13 cellular contexts compared by ENCODE assay signal in the genomic region with DNA sequence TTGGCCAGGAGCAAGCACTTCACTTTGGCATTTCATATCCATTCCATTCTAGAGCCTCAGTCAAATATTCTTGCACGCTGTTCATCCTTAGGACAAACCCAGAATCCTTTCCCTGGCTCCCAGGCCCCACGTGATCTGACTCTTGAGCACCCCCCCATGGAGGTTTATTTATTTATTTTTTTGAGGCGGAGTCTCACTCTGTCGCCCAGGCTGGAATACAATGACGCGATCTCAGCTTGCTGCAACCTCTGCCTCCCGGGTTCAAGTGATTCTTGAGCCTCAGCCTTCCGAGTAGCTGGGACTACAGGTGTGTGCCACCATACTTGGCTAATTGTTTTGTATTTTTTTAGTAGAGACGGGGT. TPM values are rescaled to one million over a fixed set of nuclear protein-coding genes. Genes with fewer than 3 reads are reported as not detected.
DNase-seq lines count a peak whose midpoint lies in the region; ATAC-seq lines count a peak whose summit lies in the region.
"Had no signal": no experiment of that assay in that cellular context is flagged by ENCODE, and none has a peak within 500 bp of the region (broad histone marks: within the 10 kb centered on the region; RNA-seq: fewer than 3 reads in every experiment).

No MANE protein-coding gene starts in this region.

- H3K9me3 Mint-ChIP-seq in stimulated activated naive CD8-positive, alpha-beta T cell treated with anti-CD3 and anti-CD28 coated beads, Interleukin-15, Interleukin-2, amounts not matched to agents 100 ng/mL and 50 ng/mL, for 24 hours = no peaks in the 10 kb centered on the region
- H3K9me3 Mint-ChIP-seq: activated T-helper 1 cell treated with anti-CD3 and anti-CD28 coated beads, Interleukin-12 subunit alpha, Interleukin-12 subunit beta, Interleukin-2, Interleukin-4 antibody, amounts not matched to agents 30 ng/mL and 10 ng/mL and 1 ng/mL, durations not matched to agents 14 hours and 24 hours and 36 hours had no signal

- no peak overlapping the region for H3K4me3 Mint-ChIP-seq in stimulated activated naive CD8-positive, alpha-beta T cell treated with anti-CD3 and anti-CD28 coated beads, Interleukin-15, Interleukin-2, amounts not matched to agents 100 ng/mL and 50 ng/mL, for 24 hours
- no peak overlapping the region for H3K4me3 Mint-ChIP-seq in T-helper 17 cell
- H3K4me3 Mint-ChIP-seq: activated T-helper 1 cell treated with anti-CD3 and anti-CD28 coated beads, Interleukin-12 subunit alpha, Interleukin-12 subunit beta, Interleukin-2, Interleukin-4 antibody, amounts not matched to agents 30 ng/mL and 10 ng/mL and 1 ng/mL, durations not matched to agents 14 hours and 24 hours and 36 hours had no signal

- H3K36me3 Mint-ChIP-seq in stimulated activated naive CD8-positive, alpha-beta T cell treated with anti-CD3 and anti-CD28 coated beads, Interleukin-15, Interleukin-2, amounts not matched to agents 100 ng/mL and 50 ng/mL, for 24 hours (ENCODE audit: low read depth) = no peaks in the 10 kb centered on the region
- H3K36me3 Mint-ChIP-seq in T-helper 17 cell (ENCODE audit: low read depth) = no peaks in the 10 kb centered on the region

- H3K4me1 Mint-ChIP-seq in stimulated activated naive CD8-positive, alpha-beta T cell treated with anti-CD3 and anti-CD28 coated beads, Interleukin-15, Interleukin-2, amounts not matched to agents 100 ng/mL and 50 ng/mL, for 24 hours (ENCODE audit: low read depth) = peaks cover 38% of the 10 kb centered on the region
- H3K4me1 Mint-ChIP-seq in T-helper 17 cell = peaks cover 19% of the 10 kb centered on the region

- no peak for DNase-seq in stimulated activated naive CD8-positive, alpha-beta T cell treated with anti-CD3 and anti-CD28 coated beads, Interleukin-15, Interleukin-2, amounts not matched to agents 100 U/mL and 50 U/mL, for 24 hours
- DNase-seq in NCI-H510A treated with DMSO at 0.1 percent for 48 hours (lab: John Stamatoyannopoulos, UW) (peak; percentile 16), dermis blood vessel endothelial cell (peak; percentile 38), T-helper 17 cell (no peak), glomerular visceral epithelial cell (ENCODE audit: extremely low spot score) (no peak)
- DNase-seq: Karpas-422, mesenchymal stem cell had no signal

- no peaks in the 10 kb centered on the region for H3K27me3 Mint-ChIP-seq in stimulated activated naive CD8-positive, alpha-beta T cell treated with anti-CD3 and anti-CD28 coated beads, Interleukin-15, Interleukin-2, amounts not matched to agents 100 ng/mL and 50 ng/mL, for 24 hours
- H3K27me3 Mint-ChIP-seq in T-helper 17 cell = no peaks in the 10 kb centered on the region

- no peaks in the 10 kb centered on the region for H3K9me3 ChIP-seq in T-helper 17 cell (ENCODE audit: control insufficient read depth, low read length, poor library complexity, severe bottlenecking)
- H3K9me3 ChIP-seq: BLaER1, right atrium auricular region had no signal

- ATAC-seq in stimulated activated naive CD8-positive, alpha-beta T cell treated with anti-CD3 and anti-CD28 coated beads, Interleukin-15, Interleukin-2, amounts not matched to agents 100 U/mL and 50 U/mL, for 24 hours = no peak
- no peak for ATAC-seq in T-helper 17 cell
- ATAC-seq in HG03378 (IDR thresholded peaks at IDR 0.05; ENCODE audit: unreplicated experiment) = no peak
- ATAC-seq in GM19397 (IDR thresholded peaks at IDR 0.05; ENCODE audit: unreplicated experiment) = no peak

- peak overlapping the region; percentile 36 for H3K27ac Mint-ChIP-seq in stimulated activated naive CD8-positive, alpha-beta T cell treated with anti-CD3 and anti-CD28 coated beads, Interleukin-15, Interleukin-2, amounts not matched to agents 100 ng/mL and 50 ng/mL, for 24 hours
- H3K27ac Mint-ChIP-seq in T-helper 17 cell = no peak overlapping the region
- H3K27ac Mint-ChIP-seq: activated T-helper 1 cell treated with anti-CD3 and anti-CD28 coated beads, Interleukin-12 subunit alpha, Interleukin-12 subunit beta, Interleukin-2, Interleukin-4 antibody, amounts not matched to agents 30 ng/mL and 10 ng/mL and 1 ng/mL, durations not matched to agents 14 hours and 24 hours and 36 hours had no signal

RNA-seq across cellular contexts. Expression of a gene that starts 12.7 kb away (rescaled TPM):
- total RNA-seq in dermis blood vessel endothelial cell (not detected in 2 replicates), T-helper 17 cell (not detected)
- total RNA-seq: activated T-helper 1 cell treated with anti-CD3 and anti-CD28 coated beads, Interleukin-12 subunit alpha, Interleukin-12 subunit beta, Interleukin-2, Interleukin-4 antibody, amounts not matched to agents 30 ng/mL and 10 ng/mL and 1 ng/mL, durations not matched to agents 14 hours and 24 hours and 36 hours; right atrium auricular region had no signal

RNA-seq across cellular contexts. Expression of a gene that starts 13.3 kb away (rescaled TPM):
- 64.9 and 93.9 TPM in 2 replicates for total RNA-seq in dermis blood vessel endothelial cell
- 10 to 100 TPM; 63.1 to 65.7 TPM for total RNA-seq in T-helper 17 cell

RNA-seq across cellular contexts. Expression of a gene that starts 13.7 kb away (rescaled TPM):
- total RNA-seq in dermis blood vessel endothelial cell (17.0 and 20.0 TPM in 2 replicates), T-helper 17 cell (10 to 100 TPM; 14.1 to 18.1 TPM)

RNA-seq across cellular contexts. Expression of a gene that starts 29.0 kb away (rescaled TPM):
- total RNA-seq in dermis blood vessel endothelial cell = 27.1 and 48.7 TPM in 2 replicates
- 10 to 100 TPM; 74.2 to 80.9 TPM for total RNA-seq in T-helper 17 cell

RNA-seq across cellular contexts. Expression of a gene that starts 32.4 kb away (rescaled TPM):
- total RNA-seq in dermis blood vessel endothelial cell (3.6 and 4.9 TPM in 2 replicates), T-helper 17 cell (1 to 10 TPM; 3.7 to 8.5 TPM)

Comparison
In these comparisons a context has a peak if more than half of its experiments do, and no peak if none do; other contexts are left out.
1. DNase-seq: peak in NCI-H510A treated with DMSO at 0.1 percent for 48 hours (single experiment) and dermis blood vessel endothelial cell (single experiment); none in stimulated activated naive CD8-positive, alpha-beta T cell treated with anti-CD3 and anti-CD28 coated beads, Interleukin-15, Interleukin-2, amounts not matched to agents 100 U/mL and 50 U/mL, for 24 hours (single experiment), T-helper 17 cell (0 of 3) and glomerular visceral epithelial cell (single experiment).